In genomic region chr9:28502189-28502588, GRCh38 we compare ENCODE assay signal across 25 cellular contexts.
"Had no signal": no experiment of that assay in that cellular context is flagged by ENCODE, and none has a peak within 500 bp of the region (broad histone marks: within the 10 kb centered on the region; RNA-seq: fewer than 3 reads in every experiment).

No MANE protein-coding gene starts in this region.

- H3K79me2 ChIP-seq: hepatocyte had no signal

- H3K9me3 ChIP-seq: colonic mucosa, esophagus muscularis mucosa, esophagus squamous epithelium, gastrocnemius medialis had no signal

- H3K36me3 ChIP-seq: colonic mucosa, esophagus muscularis mucosa, esophagus squamous epithelium, gastrocnemius medialis, gastroesophageal sphincter, heart left ventricle, heart right ventricle had no signal

- H3K27ac ChIP-seq: colonic mucosa, coronary artery, dorsolateral prefrontal cortex, epithelial cell of prostate, esophagus muscularis mucosa, esophagus squamous epithelium, foreskin keratinocyte, gastrocnemius medialis, gastroesophageal sphincter, heart left ventricle, heart right ventricle, hepatocyte had no signal

- H3K4me1 ChIP-seq: colonic mucosa, esophagus muscularis mucosa, esophagus squamous epithelium, foreskin keratinocyte, gastrocnemius medialis, gastroesophageal sphincter, heart left ventricle, heart right ventricle had no signal

- H3K4me2 ChIP-seq: hepatocyte had no signal

- ATAC-seq: effector memory CD8-positive, alpha-beta T cell; esophagus mucosa; foreskin keratinocyte; gastrocnemius medialis; gastroesophageal sphincter; heart left ventricle; heart right ventricle had no signal

- DNase-seq: colonic mucosa; cortex of kidney; dermis blood vessel endothelial cell; dorsolateral prefrontal cortex; effector CD4-positive, alpha-beta T cell; effector CD8-positive, alpha-beta T cell; effector memory CD4-positive, alpha-beta T cell; effector memory CD8-positive, alpha-beta T cell; endodermal cell; erythroblast; esophagus squamous epithelium; foreskin fibroblast; foreskin keratinocyte; foreskin melanocyte; gastrocnemius medialis; glutamatergic neuron; head of caudate nucleus; heart left ventricle; heart right ventricle had no signal

- H3K27me3 ChIP-seq: colonic mucosa, dorsolateral prefrontal cortex, esophagus muscularis mucosa, esophagus squamous epithelium, foreskin keratinocyte, gastrocnemius medialis, gastroesophageal sphincter, heart left ventricle, heart right ventricle, hepatocyte had no signal

- H3K4me3 ChIP-seq: colonic mucosa, coronary artery, dorsolateral prefrontal cortex, esophagus muscularis mucosa, esophagus squamous epithelium, gastrocnemius medialis, gastroesophageal sphincter, heart left ventricle, heart right ventricle, hepatocyte had no signal

- H2AFZ ChIP-seq: hepatocyte had no signal
